Comparison of ENCODE assay signal across 8 cellular contexts in the genomic region with DNA sequence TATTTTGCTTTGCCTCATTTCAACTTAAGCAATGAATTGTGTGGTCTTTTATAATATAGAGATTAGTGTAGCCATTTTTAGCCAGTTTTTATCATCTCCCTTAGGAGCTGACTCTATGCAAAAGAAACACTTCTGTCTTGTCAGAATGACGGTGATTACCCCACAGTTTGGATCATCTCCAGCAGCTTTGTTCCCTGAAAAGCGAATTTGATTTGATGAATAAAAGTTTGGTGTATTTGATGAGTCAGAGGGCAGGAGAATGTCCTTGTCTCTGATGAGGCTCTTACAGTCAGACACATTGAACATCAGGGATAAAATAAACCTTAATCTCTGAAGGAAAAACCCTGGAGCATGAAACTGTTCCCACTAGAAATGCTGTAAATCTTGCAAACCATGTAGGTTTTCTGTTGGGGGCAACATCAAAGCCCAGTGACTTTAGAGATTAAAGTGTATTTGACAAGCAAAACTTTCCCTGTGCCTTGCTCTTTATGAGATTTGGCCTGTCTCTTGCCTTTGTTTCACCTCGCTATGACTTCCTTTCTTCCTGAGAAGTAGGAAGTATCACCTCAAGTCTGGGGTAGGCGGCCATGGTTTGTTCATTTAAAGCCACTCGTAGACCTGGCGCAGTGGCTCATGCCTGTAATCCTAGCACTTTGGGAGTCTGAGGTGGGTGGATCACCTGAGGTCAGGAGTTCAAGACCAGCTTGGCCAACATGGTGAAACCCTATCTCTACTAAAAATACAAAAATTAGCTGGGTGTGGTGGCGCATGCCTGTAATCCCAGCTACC.
DNase-seq lines count a peak whose midpoint lies in the region; ATAC-seq lines count a peak whose summit lies in the region.

No MANE protein-coding gene starts in this region.

- peaks cover 4% of the 10 kb centered on the region for H3K4me1 Mint-ChIP-seq in activated CD4-positive, alpha-beta memory T cell treated with anti-CD3 and anti-CD28 coated beads, Interleukin-2, amount 10 ng/mL, durations not matched to agents 7 days and 5 days

- H3K4me3 Mint-ChIP-seq in activated CD4-positive, alpha-beta memory T cell treated with anti-CD3 and anti-CD28 coated beads, Interleukin-2, amount 10 ng/mL, durations not matched to agents 7 days and 5 days: no peak overlapping the region

- no peak overlapping the region for H3K27ac Mint-ChIP-seq in activated CD4-positive, alpha-beta memory T cell treated with anti-CD3 and anti-CD28 coated beads, Interleukin-2, amount 10 ng/mL, durations not matched to agents 7 days and 5 days

- CTCF ChIA-PET in activated CD4-positive, alpha-beta memory T cell treated with anti-CD3 and anti-CD28 coated beads, Interleukin-2, amount 10 ng/mL, durations not matched to agents 7 days and 5 days (lab: Charles Lee): interaction anchor here (2.1 kb wide), 1 partner anchor 22 kb away, joined by 14 read pairs; no protein-coding TSS in a partner anchor

- H3K27me3 Mint-ChIP-seq in activated CD4-positive, alpha-beta memory T cell treated with anti-CD3 and anti-CD28 coated beads, Interleukin-2, amount 10 ng/mL, durations not matched to agents 7 days and 5 days: no peaks in the 10 kb centered on the region

- H3K9me3 Mint-ChIP-seq in activated CD4-positive, alpha-beta memory T cell treated with anti-CD3 and anti-CD28 coated beads, Interleukin-2, amount 10 ng/mL, durations not matched to agents 7 days and 5 days: no peaks in the 10 kb centered on the region

- ATAC-seq in Right ventricle myocardium superior (ENCODE audit: poor library complexity) (peak; percentile 56), GM21515 (IDR thresholded peaks at IDR 0.05; ENCODE audit: unreplicated experiment) (no peak)

- intact Hi-C loops in Right ventricle myocardium superior (cut with DNase I): no loop called here

- POLR2A ChIA-PET in activated CD4-positive, alpha-beta memory T cell treated with anti-CD3 and anti-CD28 coated beads, Interleukin-2, amount 10 ng/mL, durations not matched to agents 7 days and 5 days (lab: Charles Lee): interaction anchor here (0.7 kb wide), 1 partner anchor 10 kb away, joined by 3 read pairs; no protein-coding TSS in a partner anchor

- DNase-seq in activated T-cell treated with anti-CD3 and anti-CD28 coated beads for 48 hours (ENCODE audit: low read depth) (peak; percentile 11), activated T-cell treated with anti-CD3 and anti-CD28 coated beads for 4 hours (no peak), Right ventricle myocardium superior (no peak), stromal cell of bone marrow (ENCODE audit: low read depth) (peak; percentile 96), NCI-H1417 treated with DMSO at 0.1 percent for 48 hours (lab: John Stamatoyannopoulos, UW) (no peak), midbrain (lab: John Stamatoyannopoulos, UW) (no peak)
- peak; percentile 18 for DNase-seq in activated CD4-positive, alpha-beta memory T cell treated with anti-CD3 and anti-CD28 coated beads, Interleukin-2, amount 10 ng/mL, durations not matched to agents 7 days and 5 days

- H3K36me3 Mint-ChIP-seq in activated CD4-positive, alpha-beta memory T cell treated with anti-CD3 and anti-CD28 coated beads, Interleukin-2, amount 10 ng/mL, durations not matched to agents 7 days and 5 days (ENCODE audit: low read depth): peaks cover 8% of the 10 kb centered on the region

Comparison
In these comparisons a context has a peak if more than half of its experiments do, and no peak if none do; other contexts are left out.
1. DNase-seq: peak in activated T-cell treated with anti-CD3 and anti-CD28 coated beads for 48 hours (single experiment), activated CD4-positive, alpha-beta memory T cell treated with anti-CD3 and anti-CD28 coated beads, Interleukin-2, amount 10 ng/mL, durations not matched to agents 7 days and 5 days (single experiment) and stromal cell of bone marrow (single experiment); none in activated T-cell treated with anti-CD3 and anti-CD28 coated beads for 4 hours (single experiment), Right ventricle myocardium superior (single experiment), NCI-H1417 treated with DMSO at 0.1 percent for 48 hours (single experiment) and midbrain (single experiment).